ENCODE assay signal across 9 cellular contexts in genomic region chr9:124871156-124871561, GRCh38. TPM values are rescaled to one million over a fixed set of nuclear protein-coding genes. Genes with fewer than 3 reads are reported as not detected.
DNase-seq lines count a peak whose midpoint lies in the region; ATAC-seq and TF ChIP-seq lines count a peak whose summit lies in the region.
"Had no signal": no experiment of that assay in that cellular context is flagged by ENCODE, and none has a peak within 500 bp of the region (broad histone marks: within the 10 kb centered on the region; RNA-seq: fewer than 3 reads in every experiment).

No MANE protein-coding gene starts in this region.

- 78 to 80% methylated on average over 5 to 11 of the region's 11 CpGs for WGBS in upper lobe of left lung, 2 donors

- no peak overlapping the region for H3K9ac ChIP-seq in iPS-15b (ENCODE audit: low read depth, low read length)

- no peak for TF ChIP-seq EP300 in upper lobe of left lung (IDR thresholded peaks at IDR 0.05)

- no peaks in the 10 kb centered on the region for H3K9me3 ChIP-seq in right atrium auricular region
- H3K9me3 ChIP-seq in T-helper 17 cell (ENCODE audit: control insufficient read depth, low read length, poor library complexity, severe bottlenecking): no peaks in the 10 kb centered on the region
- no peaks in the 10 kb centered on the region for H3K9me3 ChIP-seq in iPS-15b (ENCODE audit: control insufficient read depth, insufficient read depth, low read length)
- H3K9me3 ChIP-seq in upper lobe of left lung: no peaks in the 10 kb centered on the region

- no peak for ATAC-seq in Right ventricle myocardium superior (ENCODE audit: poor library complexity)
- no peak for ATAC-seq in T-helper 17 cell
- no peak for ATAC-seq in upper lobe of left lung (ENCODE audit: low FRiP score in 2 of 2)
- no peak for ATAC-seq in GM19455 (IDR thresholded peaks at IDR 0.05; ENCODE audit: unreplicated experiment)

- TF ChIP-seq POLR2A in upper lobe of left lung (IDR thresholded peaks at IDR 0.05): no peak

- H3K36me3 ChIP-seq in right atrium auricular region (peaks cover 27% of the 10 kb centered on the region), iPS-15b (ENCODE audit: control insufficient read depth, insufficient read depth, low read length) (peaks cover 26% of the 10 kb centered on the region), upper lobe of left lung (peaks cover 16 to 32% (median 29%) of the 10 kb centered on the region in 4 donors)

- peak overlapping the region; percentile 93 for H3K27ac Mint-ChIP-seq in T-helper 17 cell

- H3K4me1 ChIP-seq in right atrium auricular region (peaks cover 0 to 56% of the 10 kb centered on the region in 2 donors), iPS-15b (ENCODE audit: control insufficient read depth, insufficient read depth, low read length) (peaks cover 14% of the 10 kb centered on the region), upper lobe of left lung (peaks cover 48 to 58% (median 54%) of the 10 kb centered on the region in 4 donors)

- H3K36me3 Mint-ChIP-seq in T-helper 17 cell (ENCODE audit: low read depth): peaks cover 4% of the 10 kb centered on the region

- peak overlapping the region; percentile 93 for H3K4me3 Mint-ChIP-seq in T-helper 17 cell

- H3K27ac ChIP-seq in right atrium auricular region (peak overlapping the region; percentile 74 to 92), upper lobe of left lung (peak overlapping the region; percentile 88 to 98 (median 96))

- H3K4me1 Mint-ChIP-seq in T-helper 17 cell: peaks cover 31% of the 10 kb centered on the region

- no peaks in the 10 kb centered on the region for H3K27me3 Mint-ChIP-seq in T-helper 17 cell

- intact Hi-C loops in Right ventricle myocardium superior (cut with DNase I): no loop called here

- TF ChIP-seq CTCF in right atrium auricular region (IDR thresholded peaks at IDR 0.05) (no peak), upper lobe of left lung (IDR thresholded peaks at IDR 0.05) (no peak)

- DNase-seq in right atrium auricular region (ENCODE audit: low spot score) (no peak), Right ventricle myocardium superior (no peak), T-helper 17 cell (no peak), upper lobe of left lung (no peak), AG20443 (ENCODE audit: low spot score) (no peak), globus pallidus (ENCODE audit: low spot score) (no peak)

- H3K27me3 ChIP-seq in right atrium auricular region: no peaks in the 10 kb centered on the region
- no peaks in the 10 kb centered on the region for H3K27me3 ChIP-seq in iPS-15b (ENCODE audit: control insufficient read depth, insufficient read depth, low read length)
- no peaks in the 10 kb centered on the region for H3K27me3 ChIP-seq in upper lobe of left lung

- H3K4me3 ChIP-seq in right atrium auricular region (peak overlapping the region in 1 of 2 donors; percentile 80), iPS-15b (ENCODE audit: low read depth, low read length) (peak overlapping the region; percentile 99), upper lobe of left lung (peak overlapping the region in 2 of 4 donors; percentile 86 to 91)

RNA-seq across cellular contexts. Expression of gene ARPC5L, which starts 9.2 kb away (rescaled TPM):
- 10 to 100 TPM; 21.7 to 23.5 TPM for total RNA-seq in right atrium auricular region
- 37.8 TPM for total RNA-seq in Right ventricle myocardium superior
- total RNA-seq in T-helper 17 cell: 10 to 100 TPM; 37.5 to 44.7 TPM
- total RNA-seq in upper lobe of left lung: 10 to 100 TPM; 17.8 to 45.9 (median 34.4) TPM

RNA-seq across cellular contexts. Expression of gene RPL35, which starts 9.4 kb away (rescaled TPM):
- 1,000 to 10,000 TPM in 1 of 2 donors, 100 to 1,000 TPM in 1; 846 to 1,378 TPM for total RNA-seq in right atrium auricular region
- 621 TPM for total RNA-seq in Right ventricle myocardium superior
- 1,000 to 10,000 TPM; 1,657 to 1,708 TPM for total RNA-seq in T-helper 17 cell
- 1,000 to 10,000 TPM in 2 of 6 donors, 100 to 1,000 TPM in 4; 646 to 1,381 (median 944) TPM for total RNA-seq in upper lobe of left lung

RNA-seq across cellular contexts. Expression of gene WDR38, which starts 17.9 kb away (rescaled TPM):
- total RNA-seq in right atrium auricular region: not detected
- not detected for total RNA-seq in Right ventricle myocardium superior
- total RNA-seq in T-helper 17 cell: not detected
- total RNA-seq in upper lobe of left lung: 10 to 100 TPM in 2 of 6 donors, 1 to 10 TPM in 3, not detected in 1; 4.1 to 24.1 (median 9.0) TPM
- total RNA-seq: myocyte had no signal
